ENCODE assay signal across 2 cellular contexts in genomic region chr6:130367767-130368166, GRCh38.
TF ChIP-seq lines count a peak whose summit lies in the region.

No MANE protein-coding gene starts in this region.

TF ChIP-seq in GM23338, 12 proteins besides CTCF, POLR2A, EP300 and RAD21:
- TF ChIP-seq ETS1 (IDR thresholded peaks at IDR 0.05): no peak
- no peak for TF ChIP-seq STAT1 (IDR thresholded peaks at IDR 0.05; ENCODE audit: unreplicated experiment)
- TF ChIP-seq EZH2 (IDR thresholded peaks at IDR 0.05; ENCODE audit: low read depth, unreplicated experiment): no peak
- no peak for TF ChIP-seq ZNF114 (CRISPR knock-in tag; IDR thresholded peaks at IDR 0.05)
- TF ChIP-seq EZH2phosphoT487 (IDR thresholded peaks at IDR 0.05; ENCODE audit: unreplicated experiment): no peak
- no peak for TF ChIP-seq CREB1 (CRISPR knock-in tag; IDR thresholded peaks at IDR 0.05; ENCODE audit: low read depth)
- no peak for TF ChIP-seq REST (IDR thresholded peaks at IDR 0.05; ENCODE audit: unreplicated experiment)
- no peak for TF ChIP-seq ZNF462 (CRISPR knock-in tag; IDR thresholded peaks at IDR 0.05)
- TF ChIP-seq JUNB (IDR thresholded peaks at IDR 0.05; ENCODE audit: unreplicated experiment): no peak

TF ChIP-seq in GM12878, 131 proteins besides CTCF, POLR2A, EP300 and RAD21:
- TF ChIP-seq RELB (IDR thresholded peaks at IDR 0.05; ENCODE audit: low read depth): peak; percentile 58; the same call in 1 of the 2 replicates
- no peak for TF ChIP-seq YBX1 (IDR thresholded peaks at IDR 0.05)
- peak; percentile 66 for TF ChIP-seq MTA2 (IDR thresholded peaks at IDR 0.05; ENCODE audit: low read depth)
